In genomic region chr3:8536106-8537052, GRCh38 we compare ENCODE assay signal across 17 cellular contexts. TPM values are rescaled to one million over a fixed set of nuclear protein-coding genes. Genes with fewer than 3 reads are reported as not detected.
DNase-seq lines count a peak whose midpoint lies in the region; ATAC-seq lines count a peak whose summit lies in the region.
"Had no signal": no experiment of that assay in that cellular context is flagged by ENCODE, and none has a peak within 500 bp of the region (broad histone marks: within the 10 kb centered on the region; RNA-seq: fewer than 3 reads in every experiment).

No MANE protein-coding gene starts in this region.

- H3K9me2 ChIP-seq in GM23248 (ENCODE audit: insufficient read depth), result no peaks in the 10 kb centered on the region

- H3K27me3 Mint-ChIP-seq in activated T-helper 1 cell treated with anti-CD3 and anti-CD28 coated beads, Interleukin-12 subunit alpha, Interleukin-12 subunit beta, Interleukin-2, Interleukin-4 antibody, amounts not matched to agents 30 ng/mL and 10 ng/mL and 1 ng/mL, durations not matched to agents 14 hours and 24 hours and 36 hours (ENCODE audit: insufficient read depth), result no peaks in the 10 kb centered on the region
- H3K27me3 Mint-ChIP-seq: activated CD4-positive, alpha-beta T cell treated with anti-CD3 and anti-CD28 coated beads, Interleukin-2, amount 10 ng/mL, durations not matched to agents 7 days and 5 days had no signal

- in situ Hi-C loops in GM23248 (cut with MboI), result no loop called here

- H3K27me3 ChIP-seq in GM23248 (replicated peaks; ENCODE audit: insufficient read depth), result no peaks in the 10 kb centered on the region
- H3K27me3 ChIP-seq: BLaER1 treated with 17β-estradiol and CSF1 and Interleukin-3, amounts not matched to agents 10 nM and 100 nM had no signal

- H2AFZ ChIP-seq in GM23248, result no peak overlapping the region

- H3K36me3 Mint-ChIP-seq in activated T-helper 1 cell treated with anti-CD3 and anti-CD28 coated beads, Interleukin-12 subunit alpha, Interleukin-12 subunit beta, Interleukin-2, Interleukin-4 antibody, amounts not matched to agents 30 ng/mL and 10 ng/mL and 1 ng/mL, durations not matched to agents 14 hours and 24 hours and 36 hours (ENCODE audit: low read depth), result no peaks in the 10 kb centered on the region

- intact Hi-C loops in activated T-helper 1 cell treated with anti-CD3 and anti-CD28 coated beads, Interleukin-12 subunit alpha, Interleukin-12 subunit beta, Interleukin-2, Interleukin-4 antibody, amounts not matched to agents 30 ng/mL and 10 ng/mL and 1 ng/mL, durations not matched to agents 14 hours and 24 hours and 36 hours (cut with micrococcal nuclease), result no loop called here

- H3K27ac ChIP-seq in GM23248, result peak overlapping the region; percentile 49
- H3K27ac ChIP-seq: BLaER1 treated with 17β-estradiol and CSF1 and Interleukin-3, amounts not matched to agents 10 nM and 100 nM had no signal

- H3K36me3 ChIP-seq in GM23248 (ENCODE audit: low read depth), result peaks cover 48% of the 10 kb centered on the region
- H3K36me3 ChIP-seq: BLaER1 treated with 17β-estradiol and CSF1 and Interleukin-3, amounts not matched to agents 10 nM and 100 nM had no signal

- DNase-seq in GM23248 (peak; percentile 74), astrocyte of the hippocampus (ENCODE audit: low read depth, low spot score) (peak; percentile 70), hepatic stellate cell (ENCODE audit: low spot score) (peak; percentile 35), skeletal muscle cell (ENCODE audit: low read depth) (peak; percentile 59), D341Med (ENCODE audit: low spot score) (no peak)
- DNase-seq in activated T-helper 1 cell treated with anti-CD3 and anti-CD28 coated beads, Interleukin-12 subunit alpha, Interleukin-12 subunit beta, Interleukin-2, Interleukin-4 antibody, amounts not matched to agents 30 ng/mL and 10 ng/mL and 1 ng/mL, durations not matched to agents 14 hours and 24 hours and 36 hours (ENCODE audit: low spot score), result no peak
- DNase-seq: activated CD4-positive, alpha-beta T cell treated with anti-CD3 and anti-CD28 coated beads, Interleukin-2, amount 10 ng/mL, durations not matched to agents 7 days and 5 days; activated T-cell treated with anti-CD3 and anti-CD28 coated beads, Interleukin-2, amount 50 U/mL, for 48 hours; DMS79; NCI-H1417; SHP77 treated with DMSO at 0.1 percent for 48 hours; stimulated activated CD4-positive, alpha-beta T cell treated with anti-CD3 and anti-CD28 coated beads, Interleukin-2, amount 100 ng/mL, for 24 hours; stimulated activated CD8-positive, alpha-beta memory T cell treated with anti-CD3 and anti-CD28 coated beads, Interleukin-4, amount 100 ng/mL, for 48 hours; T-helper 9 cell had no signal

- H3K27ac Mint-ChIP-seq in activated T-helper 1 cell treated with anti-CD3 and anti-CD28 coated beads, Interleukin-12 subunit alpha, Interleukin-12 subunit beta, Interleukin-2, Interleukin-4 antibody, amounts not matched to agents 30 ng/mL and 10 ng/mL and 1 ng/mL, durations not matched to agents 14 hours and 24 hours and 36 hours, result no peak overlapping the region
- H3K27ac Mint-ChIP-seq: activated CD4-positive, alpha-beta T cell treated with anti-CD3 and anti-CD28 coated beads, Interleukin-2, amount 10 ng/mL, durations not matched to agents 7 days and 5 days had no signal

- no peaks in the 10 kb centered on the region for H3K9me3 ChIP-seq in GM23248 (ENCODE audit: low read depth)

- no peak overlapping the region for H3K4me3 ChIP-seq in GM23248
- H3K4me3 ChIP-seq in skeletal muscle cell (ENCODE audit: low read depth, low read length), result no peak overlapping the region
- H3K4me3 ChIP-seq: BLaER1 treated with 17β-estradiol and CSF1 and Interleukin-3, amounts not matched to agents 10 nM and 100 nM had no signal

- no peaks in the 10 kb centered on the region for H3K79me2 ChIP-seq in GM23248 (ENCODE audit: insufficient read depth)

- H3K4me1 ChIP-seq in GM23248 (ENCODE audit: insufficient read depth), result peaks cover 28% of the 10 kb centered on the region

- H3K9ac ChIP-seq in GM23248, result no peak overlapping the region
- H3K9ac ChIP-seq: BLaER1 treated with 17β-estradiol and CSF1 and Interleukin-3, amounts not matched to agents 10 nM and 100 nM had no signal

- no peak overlapping the region for H3K4me2 ChIP-seq in GM23248 (ENCODE audit: unreplicated experiment)
- H3K4me2 ChIP-seq: BLaER1 treated with 17β-estradiol and CSF1 and Interleukin-3, amounts not matched to agents 10 nM and 100 nM had no signal

- H4K20me1 ChIP-seq in GM23248 (ENCODE audit: insufficient read depth), result no peaks in the 10 kb centered on the region
- H4K20me1 ChIP-seq: BLaER1 treated with 17β-estradiol and CSF1 and Interleukin-3, amounts not matched to agents 10 nM and 100 nM had no signal

- no peaks in the 10 kb centered on the region for H3K4me1 Mint-ChIP-seq in activated T-helper 1 cell treated with anti-CD3 and anti-CD28 coated beads, Interleukin-12 subunit alpha, Interleukin-12 subunit beta, Interleukin-2, Interleukin-4 antibody, amounts not matched to agents 30 ng/mL and 10 ng/mL and 1 ng/mL, durations not matched to agents 14 hours and 24 hours and 36 hours (ENCODE audit: low read depth)
- H3K4me1 Mint-ChIP-seq: activated CD4-positive, alpha-beta T cell treated with anti-CD3 and anti-CD28 coated beads, Interleukin-2, amount 10 ng/mL, durations not matched to agents 7 days and 5 days had no signal

- no peak overlapping the region for H3K4me3 Mint-ChIP-seq in activated T-helper 1 cell treated with anti-CD3 and anti-CD28 coated beads, Interleukin-12 subunit alpha, Interleukin-12 subunit beta, Interleukin-2, Interleukin-4 antibody, amounts not matched to agents 30 ng/mL and 10 ng/mL and 1 ng/mL, durations not matched to agents 14 hours and 24 hours and 36 hours
- H3K4me3 Mint-ChIP-seq: activated CD4-positive, alpha-beta T cell treated with anti-CD3 and anti-CD28 coated beads, Interleukin-2, amount 10 ng/mL, durations not matched to agents 7 days and 5 days had no signal

- ATAC-seq in GM21717 (IDR thresholded peaks at IDR 0.05; ENCODE audit: unreplicated experiment) (no peak), HG03108 (IDR thresholded peaks at IDR 0.05; ENCODE audit: unreplicated experiment) (no peak)

- WGBS in GM23248 (ENCODE audit: low coverage in 1 of 2, low lambda C conversion rate in 2 of 2, missing lambda C conversion rate in 2 of 2), 2 experiments, result 96 to 97% methylated on average over 8 of the region's 8 CpGs

- peaks cover 39% of the 10 kb centered on the region for H3F3A ChIP-seq in GM23248 (ENCODE audit: insufficient read depth)

- no peaks in the 10 kb centered on the region for H3K9me3 Mint-ChIP-seq in activated T-helper 1 cell treated with anti-CD3 and anti-CD28 coated beads, Interleukin-12 subunit alpha, Interleukin-12 subunit beta, Interleukin-2, Interleukin-4 antibody, amounts not matched to agents 30 ng/mL and 10 ng/mL and 1 ng/mL, durations not matched to agents 14 hours and 24 hours and 36 hours
- H3K9me3 Mint-ChIP-seq: activated CD4-positive, alpha-beta T cell treated with anti-CD3 and anti-CD28 coated beads, Interleukin-2, amount 10 ng/mL, durations not matched to agents 7 days and 5 days had no signal

RNA-seq across cellular contexts. Expression of gene LMCD1, which starts 34.8 kb away (rescaled TPM):
- total RNA-seq in GM23248 (2014; rRNA removed; shearing (Covaris generic)), result 149 and 259 TPM in 2 replicates
- 187 and 189 TPM in 2 replicates for polyA plus RNA-seq in GM23248 (2016; fragmentation: Nextera tagmentation; extraction: Ambion mirVana)
- total RNA-seq in activated T-helper 1 cell treated with anti-CD3 and anti-CD28 coated beads, Interleukin-12 subunit alpha, Interleukin-12 subunit beta, Interleukin-2, Interleukin-4 antibody, amounts not matched to agents 30 ng/mL and 10 ng/mL and 1 ng/mL, durations not matched to agents 14 hours and 24 hours and 36 hours, result 0.52 and 0.83 TPM in 2 replicates

Comparison
In these comparisons a context has a peak if more than half of its experiments do, and no peak if none do; other contexts are left out.
1. DNase-seq: peak in GM23248 (single experiment), astrocyte of the hippocampus (single experiment), hepatic stellate cell (single experiment) and skeletal muscle cell (single experiment); none in D341Med (single experiment) and activated T-helper 1 cell treated with anti-CD3 and anti-CD28 coated beads, Interleukin-12 subunit alpha, Interleukin-12 subunit beta, Interleukin-2, Interleukin-4 antibody, amounts not matched to agents 30 ng/mL and 10 ng/mL and 1 ng/mL, durations not matched to agents 14 hours and 24 hours and 36 hours (single experiment).
2. RNA of gene LMCD1, which starts 34.8 kb away (total RNA-seq): 149 to 259 TPM in GM23248; 0.52 to 0.83 TPM in activated T-helper 1 cell treated with anti-CD3 and anti-CD28 coated beads, Interleukin-12 subunit alpha, Interleukin-12 subunit beta, Interleukin-2, Interleukin-4 antibody, amounts not matched to agents 30 ng/mL and 10 ng/mL and 1 ng/mL, durations not matched to agents 14 hours and 24 hours and 36 hours; every median in the first group is over 10 times any median in the second.